ENCODE assay signal across 1 cellular context in the genomic region with DNA sequence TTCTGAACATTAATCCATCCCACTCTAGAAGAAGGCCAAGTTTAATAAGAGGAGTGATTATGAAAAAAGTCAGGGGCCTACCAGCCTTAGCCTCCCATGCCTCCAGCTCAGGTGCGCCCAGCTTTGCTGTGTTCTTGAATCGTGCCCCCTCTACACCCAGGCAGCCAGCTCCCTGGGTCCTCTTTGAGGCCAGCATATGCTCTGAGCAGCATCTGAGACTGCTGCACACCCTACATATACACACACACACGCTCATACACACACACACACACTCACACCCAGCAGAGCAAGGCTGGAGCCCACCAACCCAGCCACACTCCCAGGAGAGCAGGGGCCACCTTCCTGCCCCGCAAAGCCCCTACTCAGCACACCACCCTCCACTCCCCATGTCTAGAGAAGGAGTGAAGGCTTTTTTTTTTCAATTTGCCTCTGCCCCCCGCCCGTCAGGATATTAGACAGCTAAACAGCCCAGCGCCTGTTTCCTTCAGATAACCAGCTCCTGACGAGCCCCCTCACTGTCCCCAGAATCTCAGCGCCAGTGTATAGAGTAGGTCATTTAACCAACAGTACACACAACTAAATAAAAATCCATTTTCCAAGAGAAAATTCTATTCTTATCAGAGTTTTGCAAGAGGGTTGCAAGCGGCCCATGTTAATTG.
TF ChIP-seq lines count a peak whose summit lies in the region.

No MANE protein-coding gene starts in this region.

TF ChIP-seq in H1, 55 proteins besides CTCF, POLR2A, EP300 and RAD21:
- TF ChIP-seq, protein P1, sequence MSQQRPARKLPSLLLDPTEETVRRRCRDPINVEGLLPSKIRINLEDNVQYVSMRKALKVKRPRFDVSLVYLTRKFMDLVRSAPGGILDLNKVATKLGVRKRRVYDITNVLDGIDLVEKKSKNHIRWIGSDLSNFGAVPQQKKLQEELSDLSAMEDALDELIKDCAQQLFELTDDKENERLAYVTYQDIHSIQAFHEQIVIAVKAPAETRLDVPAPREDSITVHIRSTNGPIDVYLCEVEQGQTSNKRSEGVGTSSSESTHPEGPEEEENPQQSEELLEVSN (IDR thresholded peaks at IDR 0.05), result no peak
- no peak for TF ChIP-seq MAFK (IDR thresholded peaks at IDR 0.05; ENCODE audit: low read depth, low read length)
- no peak for TF ChIP-seq ZNF274 (IDR thresholded peaks at IDR 0.05; ENCODE audit: borderline replicate concordance, extremely low read depth, low read length)
- no peak; the same call in 1 of the 2 replicates for TF ChIP-seq CEBPB (IDR thresholded peaks at IDR 0.05; ENCODE audit: low read depth, low read length)
- TF ChIP-seq TAF7 (optimal IDR thresholded peaks at IDR 0.05; ENCODE audit: borderline replicate concordance, low read depth, low read length), result no peak
- TF ChIP-seq SIN3A (conservative IDR thresholded peaks at IDR 0.05 in 1 of 2, IDR thresholded peaks at IDR 0.05 in 1 of 2; ENCODE audit: low read depth in 1 of 2, low read length in 2 of 2), result no peak
- no peak for TF ChIP-seq EGR1 (IDR thresholded peaks at IDR 0.05; ENCODE audit: borderline replicate concordance, low read depth, low read length)
- TF ChIP-seq TBP (IDR thresholded peaks at IDR 0.05; ENCODE audit: low read depth, low read length), result no peak
- TF ChIP-seq TAF1 (IDR thresholded peaks at IDR 0.05; ENCODE audit: low read depth, low read length), result no peak
- TF ChIP-seq SP1 (IDR thresholded peaks at IDR 0.05; ENCODE audit: low read depth, low read length), result no peak
- TF ChIP-seq JUND (IDR thresholded peaks at IDR 0.05; ENCODE audit: low read length), result no peak
- no peak for TF ChIP-seq CBX8 (IDR thresholded peaks at IDR 0.05; ENCODE audit: borderline replicate concordance, low read depth, low read length)
TF ChIP-seq in H1: peak in this region for 0.
